ENCODE assay signal across 1 cellular context in the genomic region with DNA sequence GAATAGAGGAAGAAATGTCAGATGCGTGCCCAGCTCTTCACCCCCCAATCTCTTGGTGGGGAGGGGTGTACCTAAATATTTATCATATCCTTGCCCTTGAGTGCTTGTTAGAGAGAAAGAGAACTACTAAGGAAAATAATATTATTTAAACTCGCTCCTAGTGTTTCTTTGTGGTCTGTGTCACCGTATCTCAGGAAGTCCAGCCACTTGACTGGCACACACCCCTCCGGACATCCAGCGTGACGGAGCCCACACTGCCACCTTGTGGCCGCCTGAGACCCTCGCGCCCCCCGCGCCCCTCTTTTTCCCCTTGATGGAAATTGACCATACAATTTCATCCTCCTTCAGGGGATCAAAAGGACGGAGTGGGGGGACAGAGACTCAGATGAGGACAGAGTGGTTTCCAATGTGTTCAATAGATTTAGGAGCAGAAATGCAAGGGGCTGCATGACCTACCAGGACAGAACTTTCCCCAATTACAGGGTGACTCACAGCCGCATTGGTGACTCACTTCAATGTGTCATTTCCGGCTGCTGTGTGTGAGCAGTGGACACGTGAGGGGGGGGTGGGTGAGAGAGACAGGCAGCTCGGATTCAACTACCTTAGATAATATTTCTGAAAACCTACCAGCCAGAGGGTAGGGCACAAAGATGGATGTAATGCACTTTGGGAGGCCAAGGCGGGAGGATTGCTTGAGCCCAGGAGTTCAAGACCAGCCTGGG.
A peak's percentile ranks its signal among the peaks of the same experiment; 100 is the strongest.
TF ChIP-seq lines count a peak whose summit lies in the region.

No MANE protein-coding gene starts in this region.

TF ChIP-seq in HepG2, 621 proteins besides CTCF, POLR2A, EP300 and RAD21 (continues in another document):
- peak; percentile 97 for TF ChIP-seq BHLHE40 (IDR thresholded peaks at IDR 0.05; ENCODE audit: low read length)
- TF ChIP-seq GATA4 (IDR thresholded peaks at IDR 0.05; ENCODE audit: borderline replicate concordance, low read depth): 0 out of 2 replicates have a peak, but pooled peaks have one; percentile 4
- TF ChIP-seq FOXA1 (IDR thresholded peaks at IDR 0.05): no peak
- 0 out of 2 replicates have a peak, but pooled peaks have one; percentile 9 for TF ChIP-seq FOXA1 (CRISPR knock-in tag; IDR thresholded peaks at IDR 0.05)
- TF ChIP-seq SPEN (CRISPR knock-in tag; IDR thresholded peaks at IDR 0.05; ENCODE audit: low read depth): peak; percentile 15; the same call in 1 of the 2 replicates
- TF ChIP-seq, protein P1, sequence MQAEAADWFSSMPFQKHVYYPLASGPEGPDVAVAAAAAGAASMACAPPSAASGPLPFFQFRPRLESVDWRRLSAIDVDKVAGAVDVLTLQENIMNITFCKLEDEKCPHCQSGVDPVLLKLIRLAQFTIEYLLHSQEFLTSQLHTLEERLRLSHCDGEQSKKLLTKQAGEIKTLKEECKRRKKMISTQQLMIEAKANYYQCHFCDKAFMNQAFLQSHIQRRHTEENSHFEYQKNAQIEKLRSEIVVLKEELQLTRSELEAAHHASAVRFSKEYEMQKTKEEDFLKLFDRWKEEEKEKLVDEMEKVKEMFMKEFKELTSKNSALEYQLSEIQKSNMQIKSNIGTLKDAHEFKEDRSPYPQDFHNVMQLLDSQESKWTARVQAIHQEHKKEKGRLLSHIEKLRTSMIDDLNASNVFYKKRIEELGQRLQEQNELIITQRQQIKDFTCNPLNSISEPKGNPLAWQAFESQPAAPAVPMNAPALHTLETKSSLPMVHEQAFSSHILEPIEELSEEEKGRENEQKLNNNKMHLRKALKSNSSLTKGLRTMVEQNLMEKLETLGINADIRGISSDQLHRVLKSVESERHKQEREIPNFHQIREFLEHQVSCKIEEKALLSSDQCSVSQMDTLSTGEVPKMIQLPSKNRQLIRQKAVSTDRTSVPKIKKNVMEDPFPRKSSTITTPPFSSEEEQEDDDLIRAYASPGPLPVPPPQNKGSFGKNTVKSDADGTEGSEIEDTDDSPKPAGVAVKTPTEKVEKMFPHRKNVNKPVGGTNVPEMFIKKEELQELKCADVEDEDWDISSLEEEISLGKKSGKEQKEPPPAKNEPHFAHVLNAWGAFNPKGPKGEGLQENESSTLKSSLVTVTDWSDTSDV (CRISPR knock-in tag; IDR thresholded peaks at IDR 0.05): no peak
- peak; percentile 51; the same call in 1 of the 2 replicates for TF ChIP-seq SMAD3 (CRISPR knock-in tag; IDR thresholded peaks at IDR 0.05)
- 0 out of 2 replicates have a peak, but pooled peaks have one; percentile 48 for TF ChIP-seq TP53 (CRISPR knock-in tag; conservative IDR thresholded peaks at IDR 0.05)
- TF ChIP-seq MED1 (CRISPR knock-in tag; IDR thresholded peaks at IDR 0.05): peak; percentile 65
- TF ChIP-seq NR2F1 (CRISPR knock-in tag; IDR thresholded peaks at IDR 0.05): no peak
- TF ChIP-seq ZKSCAN8 (CRISPR knock-in tag; IDR thresholded peaks at IDR 0.05; ENCODE audit: borderline replicate concordance): 0 out of 2 replicates have a peak, but pooled peaks have one; percentile 17
- peak; percentile 88 for TF ChIP-seq ETV5 (CRISPR knock-in tag; IDR thresholded peaks at IDR 0.05; ENCODE audit: borderline replicate concordance)
- TF ChIP-seq JUN (CRISPR knock-in tag; IDR thresholded peaks at IDR 0.05): peak; percentile 95
- TF ChIP-seq SNAPC2 (CRISPR knock-in tag; IDR thresholded peaks at IDR 0.05): peak; percentile 29; the same call in 1 of the 2 replicates
- TF ChIP-seq ZSCAN29 (CRISPR knock-in tag; conservative IDR thresholded peaks at IDR 0.05): 0 out of 2 replicates have a peak, but pooled peaks have one; percentile 45
- TF ChIP-seq, protein P2, sequence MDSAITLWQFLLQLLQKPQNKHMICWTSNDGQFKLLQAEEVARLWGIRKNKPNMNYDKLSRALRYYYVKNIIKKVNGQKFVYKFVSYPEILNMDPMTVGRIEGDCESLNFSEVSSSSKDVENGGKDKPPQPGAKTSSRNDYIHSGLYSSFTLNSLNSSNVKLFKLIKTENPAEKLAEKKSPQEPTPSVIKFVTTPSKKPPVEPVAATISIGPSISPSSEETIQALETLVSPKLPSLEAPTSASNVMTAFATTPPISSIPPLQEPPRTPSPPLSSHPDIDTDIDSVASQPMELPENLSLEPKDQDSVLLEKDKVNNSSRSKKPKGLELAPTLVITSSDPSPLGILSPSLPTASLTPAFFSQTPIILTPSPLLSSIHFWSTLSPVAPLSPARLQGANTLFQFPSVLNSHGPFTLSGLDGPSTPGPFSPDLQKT (CRISPR knock-in tag; IDR thresholded peaks at IDR 0.05; ENCODE audit: borderline replicate concordance): no peak
- TF ChIP-seq, protein P3, sequence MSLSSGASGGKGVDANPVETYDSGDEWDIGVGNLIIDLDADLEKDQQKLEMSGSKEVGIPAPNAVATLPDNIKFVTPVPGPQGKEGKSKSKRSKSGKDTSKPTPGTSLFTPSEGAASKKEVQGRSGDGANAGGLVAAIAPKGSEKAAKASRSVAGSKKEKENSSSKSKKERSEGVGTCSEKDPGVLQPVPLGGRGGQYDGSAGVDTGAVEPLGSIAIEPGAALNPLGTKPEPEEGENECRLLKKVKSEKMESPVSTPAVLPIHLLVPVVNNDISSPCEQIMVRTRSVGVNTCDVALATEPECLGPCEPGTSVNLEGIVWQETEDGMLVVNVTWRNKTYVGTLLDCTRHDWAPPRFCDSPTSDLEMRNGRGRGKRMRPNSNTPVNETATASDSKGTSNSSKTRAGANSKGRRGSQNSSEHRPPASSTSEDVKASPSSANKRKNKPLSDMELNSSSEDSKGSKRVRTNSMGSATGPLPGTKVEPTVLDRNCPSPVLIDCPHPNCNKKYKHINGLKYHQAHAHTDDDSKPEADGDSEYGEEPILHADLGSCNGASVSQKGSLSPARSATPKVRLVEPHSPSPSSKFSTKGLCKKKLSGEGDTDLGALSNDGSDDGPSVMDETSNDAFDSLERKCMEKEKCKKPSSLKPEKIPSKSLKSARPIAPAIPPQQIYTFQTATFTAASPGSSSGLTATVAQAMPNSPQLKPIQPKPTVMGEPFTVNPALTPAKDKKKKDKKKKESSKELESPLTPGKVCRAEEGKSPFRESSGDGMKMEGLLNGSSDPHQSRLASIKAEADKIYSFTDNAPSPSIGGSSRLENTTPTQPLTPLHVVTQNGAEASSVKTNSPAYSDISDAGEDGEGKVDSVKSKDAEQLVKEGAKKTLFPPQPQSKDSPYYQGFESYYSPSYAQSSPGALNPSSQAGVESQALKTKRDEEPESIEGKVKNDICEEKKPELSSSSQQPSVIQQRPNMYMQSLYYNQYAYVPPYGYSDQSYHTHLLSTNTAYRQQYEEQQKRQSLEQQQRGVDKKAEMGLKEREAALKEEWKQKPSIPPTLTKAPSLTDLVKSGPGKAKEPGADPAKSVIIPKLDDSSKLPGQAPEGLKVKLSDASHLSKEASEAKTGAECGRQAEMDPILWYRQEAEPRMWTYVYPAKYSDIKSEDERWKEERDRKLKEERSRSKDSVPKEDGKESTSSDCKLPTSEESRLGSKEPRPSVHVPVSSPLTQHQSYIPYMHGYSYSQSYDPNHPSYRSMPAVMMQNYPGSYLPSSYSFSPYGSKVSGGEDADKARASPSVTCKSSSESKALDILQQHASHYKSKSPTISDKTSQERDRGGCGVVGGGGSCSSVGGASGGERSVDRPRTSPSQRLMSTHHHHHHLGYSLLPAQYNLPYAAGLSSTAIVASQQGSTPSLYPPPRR (CRISPR knock-in tag; IDR thresholded peaks at IDR 0.05; ENCODE audit: borderline replicate concordance): peak; percentile 76; the same call in 1 of the 2 replicates
- no peak for TF ChIP-seq HES4 (CRISPR knock-in tag; IDR thresholded peaks at IDR 0.05; ENCODE audit: borderline replicate concordance)
- TF ChIP-seq ZC3H13 (CRISPR knock-in tag; IDR thresholded peaks at IDR 0.05): peak; percentile 99
- no peak for TF ChIP-seq TIGD3 (CRISPR knock-in tag; IDR thresholded peaks at IDR 0.05; ENCODE audit: borderline replicate concordance)
- TF ChIP-seq TBX3 (IDR thresholded peaks at IDR 0.05; ENCODE audit: borderline replicate concordance): peak; percentile 24; the same call in 1 of the 2 replicates
- TF ChIP-seq MYNN (CRISPR knock-in tag; IDR thresholded peaks at IDR 0.05; ENCODE audit: low read depth): no peak
- TF ChIP-seq, protein P4, sequence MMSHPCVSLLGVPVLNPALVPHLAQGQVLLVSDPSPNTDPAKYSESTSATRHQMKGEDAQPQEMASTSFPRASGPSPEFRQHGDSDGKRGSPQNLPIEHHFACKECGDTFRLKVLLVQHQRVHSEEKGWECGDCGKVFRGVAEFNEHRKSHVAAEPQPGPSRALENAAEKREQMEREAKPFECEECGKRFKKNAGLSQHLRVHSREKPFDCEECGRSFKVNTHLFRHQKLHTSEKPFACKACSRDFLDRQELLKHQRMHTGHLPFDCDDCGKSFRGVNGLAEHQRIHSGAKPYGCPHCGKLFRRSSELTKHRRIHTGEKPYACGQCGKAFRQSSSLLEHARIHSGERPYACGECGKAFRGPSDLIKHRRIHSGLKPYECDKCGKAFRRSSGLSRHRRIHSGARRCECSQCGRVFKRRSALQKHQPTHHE (CRISPR knock-in tag; IDR thresholded peaks at IDR 0.05; ENCODE audit: borderline replicate concordance): peak; percentile 65; the same call in 1 of the 2 replicates
- TF ChIP-seq FOXP1 (IDR thresholded peaks at IDR 0.05): no peak
- peak; percentile 31; the same call in 1 of the 2 replicates for TF ChIP-seq FOXP1 (CRISPR knock-in tag; IDR thresholded peaks at IDR 0.05)
- no peak for TF ChIP-seq NCOR1 (IDR thresholded peaks at IDR 0.05; ENCODE audit: borderline replicate concordance, low read length)
- TF ChIP-seq NFIC (IDR thresholded peaks at IDR 0.05; ENCODE audit: low read length): peak; percentile 7; the same call in 1 of the 2 replicates
- TF ChIP-seq HOXA3 (CRISPR knock-in tag; IDR thresholded peaks at IDR 0.05): peak; percentile 54
- TF ChIP-seq, protein P5, sequence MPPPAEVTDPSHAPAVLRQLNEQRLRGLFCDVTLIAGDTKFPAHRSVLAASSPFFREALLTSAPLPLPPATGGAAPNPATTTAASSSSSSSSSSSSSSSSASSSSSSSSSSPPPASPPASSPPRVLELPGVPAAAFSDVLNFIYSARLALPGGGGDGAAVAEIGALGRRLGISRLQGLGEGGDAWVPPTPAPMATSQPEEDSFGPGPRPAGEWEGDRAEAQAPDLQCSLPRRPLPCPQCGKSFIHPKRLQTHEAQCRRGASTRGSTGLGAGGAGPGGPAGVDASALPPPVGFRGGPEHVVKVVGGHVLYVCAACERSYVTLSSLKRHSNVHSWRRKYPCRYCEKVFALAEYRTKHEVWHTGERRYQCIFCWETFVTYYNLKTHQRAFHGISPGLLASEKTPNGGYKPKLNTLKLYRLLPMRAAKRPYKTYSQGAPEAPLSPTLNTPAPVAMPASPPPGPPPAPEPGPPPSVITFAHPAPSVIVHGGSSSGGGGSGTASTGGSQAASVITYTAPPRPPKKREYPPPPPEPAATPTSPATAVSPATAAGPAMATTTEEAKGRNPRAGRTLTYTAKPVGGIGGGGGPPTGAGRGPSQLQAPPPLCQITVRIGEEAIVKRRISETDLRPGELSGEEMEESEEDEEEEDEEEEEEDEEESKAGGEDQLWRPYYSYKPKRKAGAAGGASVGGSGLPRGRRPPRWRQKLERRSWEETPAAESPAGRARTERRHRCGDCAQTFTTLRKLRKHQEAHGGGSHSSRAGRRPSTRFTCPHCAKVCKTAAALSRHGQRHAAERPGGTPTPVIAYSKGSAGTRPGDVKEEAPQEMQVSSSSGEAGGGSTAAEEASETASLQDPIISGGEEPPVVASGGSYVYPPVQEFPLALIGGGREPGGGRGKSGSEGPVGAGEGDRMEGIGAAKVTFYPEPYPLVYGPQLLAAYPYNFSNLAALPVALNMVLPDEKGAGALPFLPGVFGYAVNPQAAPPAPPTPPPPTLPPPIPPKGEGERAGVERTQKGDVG (CRISPR knock-in tag; IDR thresholded peaks at IDR 0.05; ENCODE audit: borderline replicate concordance): no peak
- peak; percentile 65; the same call in 1 of the 2 replicates for TF ChIP-seq POLR2G (IDR thresholded peaks at IDR 0.05; ENCODE audit: low read depth, low read length)
- TF ChIP-seq, protein P6, sequence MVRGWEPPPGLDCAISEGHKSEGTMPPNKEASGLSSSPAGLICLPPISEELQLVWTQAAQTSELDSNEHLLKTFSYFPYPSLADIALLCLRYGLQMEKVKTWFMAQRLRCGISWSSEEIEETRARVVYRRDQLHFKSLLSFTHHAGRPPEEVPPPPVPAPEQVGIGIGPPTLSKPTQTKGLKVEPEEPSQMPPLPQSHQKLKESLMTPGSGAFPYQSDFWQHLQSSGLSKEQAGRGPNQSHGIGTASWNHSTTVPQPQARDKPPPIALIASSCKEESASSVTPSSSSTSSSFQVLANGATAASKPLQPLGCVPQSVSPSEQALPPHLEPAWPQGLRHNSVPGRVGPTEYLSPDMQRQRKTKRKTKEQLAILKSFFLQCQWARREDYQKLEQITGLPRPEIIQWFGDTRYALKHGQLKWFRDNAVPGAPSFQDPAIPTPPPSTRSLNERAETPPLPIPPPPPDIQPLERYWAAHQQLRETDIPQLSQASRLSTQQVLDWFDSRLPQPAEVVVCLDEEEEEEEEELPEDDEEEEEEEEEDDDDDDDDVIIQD (CRISPR knock-in tag; IDR thresholded peaks at IDR 0.05; ENCODE audit: low read depth): peak; percentile 17; the same call in 1 of the 2 replicates
- 0 out of 2 replicates have a peak, but pooled peaks have one; percentile 47 for TF ChIP-seq ZBTB20 (CRISPR knock-in tag; IDR thresholded peaks at IDR 0.05; ENCODE audit: borderline replicate concordance, low read depth)
- TF ChIP-seq SAFB2 (CRISPR knock-in tag; IDR thresholded peaks at IDR 0.05; ENCODE audit: borderline replicate concordance, low read depth): peak; percentile 90
- TF ChIP-seq ZNF577 (CRISPR knock-in tag; IDR thresholded peaks at IDR 0.05; ENCODE audit: borderline replicate concordance, low read depth): no peak
- TF ChIP-seq HMG20A (CRISPR knock-in tag; IDR thresholded peaks at IDR 0.05; ENCODE audit: borderline replicate concordance): no peak
- TF ChIP-seq ZMYM2 (CRISPR knock-in tag; IDR thresholded peaks at IDR 0.05): 0 out of 2 replicates have a peak, but pooled peaks have one; percentile 28
- TF ChIP-seq HOXD1 (CRISPR knock-in tag; IDR thresholded peaks at IDR 0.05): peak; percentile 18; the same call in 1 of the 2 replicates
